Comparison of ENCODE assay signal across 18 cellular contexts in the genomic region with DNA sequence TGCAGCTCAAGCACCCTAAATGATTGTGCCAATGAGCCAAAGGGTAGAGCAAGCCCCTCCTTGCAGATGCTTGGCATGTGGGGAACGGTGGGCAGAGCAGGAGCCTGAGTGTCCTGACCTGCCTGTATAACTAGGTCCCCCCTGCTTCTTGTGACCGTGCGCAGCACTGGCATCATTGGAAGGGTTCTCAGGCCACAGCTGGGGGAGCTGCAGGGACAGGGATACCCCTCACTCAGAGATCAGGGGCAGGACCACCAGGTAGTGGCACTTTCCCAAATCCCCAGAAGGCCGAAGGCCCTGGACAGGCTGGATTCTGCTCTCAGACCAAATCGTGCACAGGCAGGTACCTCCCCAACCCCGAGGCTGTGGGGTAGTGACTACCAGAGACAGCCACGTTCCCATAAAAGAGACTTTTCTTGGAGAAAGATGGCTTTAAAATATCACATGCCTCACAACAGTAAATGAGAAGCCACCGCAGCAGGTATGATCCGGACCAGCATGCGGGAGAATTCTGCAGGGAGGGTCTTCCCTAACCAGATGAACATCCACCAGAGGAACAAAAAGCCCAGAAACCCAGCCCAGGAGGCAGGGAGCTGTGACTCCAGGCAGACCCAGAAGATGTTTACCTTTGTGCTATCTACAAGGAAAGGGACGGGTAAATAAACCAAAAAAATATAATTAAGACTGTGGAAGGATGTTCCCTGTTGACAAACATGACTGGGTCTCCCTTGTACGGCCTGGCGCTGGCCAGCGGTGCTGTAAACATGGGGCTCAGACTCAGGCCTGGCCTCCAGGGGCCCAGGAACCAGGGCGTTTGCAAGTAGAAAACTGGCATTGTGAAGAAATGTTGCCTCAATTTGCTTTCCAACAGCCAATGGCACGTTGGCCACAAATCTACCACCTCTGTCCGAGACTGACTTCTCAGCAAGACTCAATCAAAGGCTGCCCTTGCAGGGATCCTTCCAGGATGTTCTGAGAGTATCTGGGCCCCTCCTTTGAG.
DNase-seq lines count a peak whose midpoint lies in the region; ATAC-seq and TF ChIP-seq lines count a peak whose summit lies in the region.
"Had no signal": no experiment of that assay in that cellular context is flagged by ENCODE, and none has a peak within 500 bp of the region (broad histone marks: within the 10 kb centered on the region; RNA-seq: fewer than 3 reads in every experiment).

No MANE protein-coding gene starts in this region.

- peaks cover 77 to 96% of the 10 kb centered on the region in 2 donors for H3K36me3 Mint-ChIP-seq in CD14-positive monocyte
- H3K36me3 Mint-ChIP-seq in activated CD8-positive, alpha-beta T cell treated with anti-CD3 and anti-CD28 coated beads, Interleukin-2, amount 10 ng/mL, durations not matched to agents 7 days and 5 days (ENCODE audit: low read depth), result no peaks in the 10 kb centered on the region

- intact Hi-C loops in CD14-positive monocyte (cut with micrococcal nuclease), result no loop called here
- intact Hi-C loops in spleen (cut with DNase I; ENCODE audit: low total_unique reads), result no loop called here

- H3K4me2 ChIP-seq in mesenchymal stem cell (ENCODE audit: low read length, poor library complexity, severe bottlenecking), result no peak overlapping the region
- H3K4me2 ChIP-seq: PC-9 had no signal

- H3K27ac ChIP-seq in Peyer's patch, result no peak overlapping the region
- H3K27ac ChIP-seq in mesenchymal stem cell (ENCODE audit: low read length, poor library complexity, severe bottlenecking), result no peak overlapping the region
- peak overlapping the region in 1 of 8 donors; percentile 11 for H3K27ac ChIP-seq in spleen
- H3K27ac ChIP-seq: HL-60, PC-9 had no signal

- no peak for DNase-seq in CD14-positive monocyte (ENCODE audit: low spot score)
- DNase-seq in Peyer's patch, result peak in 2 of 3 donors; percentile 34 to 35
- DNase-seq in mesenchymal stem cell, result no peak
- peak; percentile 56 for DNase-seq in spleen
- DNase-seq in HuH-7 (ENCODE audit: low spot score), result no peak
- no peak for DNase-seq in SW480 (ENCODE audit: low spot score)
- DNase-seq in activated CD8-positive, alpha-beta T cell treated with anti-CD3 and anti-CD28 coated beads, Interleukin-2, amount 10 ng/mL, durations not matched to agents 7 days and 5 days, result no peak
- DNase-seq: C1 segment of cervical spinal cord, KBM-7, NCI-H1092 treated with DMSO at 0.1 percent for 48 hours, NCI-H1694 treated with DMSO at 0.1 percent for 48 hours, NCI-H446, PC-9, SHP77 treated with DMSO at 0.1 percent for 48 hours had no signal

- H3K4me1 Mint-ChIP-seq in CD14-positive monocyte, result no peaks in the 10 kb centered on the region
- H3K4me1 Mint-ChIP-seq in activated CD8-positive, alpha-beta T cell treated with anti-CD3 and anti-CD28 coated beads, Interleukin-2, amount 10 ng/mL, durations not matched to agents 7 days and 5 days (ENCODE audit: low read depth), result no peaks in the 10 kb centered on the region

- CTCF ChIA-PET in activated CD8-positive, alpha-beta T cell treated with anti-CD3 and anti-CD28 coated beads, Interleukin-2, amount 10 ng/mL, durations not matched to agents 7 days and 5 days (lab: Charles Lee), result no interaction called here

- no peak overlapping the region for H3K18ac ChIP-seq in mesenchymal stem cell (ENCODE audit: low read depth in 1 of 2, low read length in 2 of 2)

- no peak overlapping the region for H3K4me3 ChIP-seq in Peyer's patch
- no peak overlapping the region for H3K4me3 ChIP-seq in mesenchymal stem cell (ENCODE audit: insufficient read depth in 1 of 2, low read depth in 1 of 2, low read length in 2 of 2)
- no peak overlapping the region for H3K4me3 ChIP-seq in spleen
- H3K4me3 ChIP-seq: GM12878, PC-9 had no signal

- no peak overlapping the region for H2BK15ac ChIP-seq in mesenchymal stem cell (ENCODE audit: low read depth, poor library complexity, severe bottlenecking)

- no peaks in the 10 kb centered on the region for H3K9me3 ChIP-seq in Peyer's patch
- H3K9me3 ChIP-seq in mesenchymal stem cell (ENCODE audit: control insufficient read depth, low read length), result no peaks in the 10 kb centered on the region
- no peaks in the 10 kb centered on the region for H3K9me3 ChIP-seq in spleen

- no peak overlapping the region for H3K9ac ChIP-seq in mesenchymal stem cell (ENCODE audit: low read length)

- H3K36me3 ChIP-seq in Peyer's patch (peaks cover 0 to 34% (median 0%) of the 10 kb centered on the region in 3 donors), mesenchymal stem cell (ENCODE audit: control insufficient read depth in 1 of 2, insufficient read depth in 2 of 2, low read depth in 1 of 2, low read length in 2 of 2) (peaks cover 0 to 40% of the 10 kb centered on the region in 2 experiments), spleen (peaks cover 0 to 92% (median 16%) of the 10 kb centered on the region in 6 donors)

- H3K4ac ChIP-seq in mesenchymal stem cell (ENCODE audit: low read depth in 1 of 2, low read length in 2 of 2), result no peak overlapping the region

- H3K27me3 ChIP-seq in Peyer's patch (no peaks in the 10 kb centered on the region), mesenchymal stem cell (ENCODE audit: control insufficient read depth in 1 of 2, insufficient read depth in 1 of 2, low read length in 2 of 2) (peaks cover 0 to 14% of the 10 kb centered on the region in 2 experiments), spleen (replicated peaks in 1 of 7) (no peaks in the 10 kb centered on the region)

- H3K4me1 ChIP-seq in Peyer's patch (peaks cover 0 to 22% (median 3%) of the 10 kb centered on the region in 4 donors), mesenchymal stem cell (ENCODE audit: control insufficient read depth, insufficient read depth, low read depth, low read length) (peaks cover 19% of the 10 kb centered on the region), spleen (peaks cover 0 to 18% (median 7%) of the 10 kb centered on the region in 6 donors)

- peak overlapping the region in 4 of 7 donors; percentile 45 to 73 (median 58) for H3K27ac Mint-ChIP-seq in CD14-positive monocyte
- no peak overlapping the region for H3K27ac Mint-ChIP-seq in activated CD8-positive, alpha-beta T cell treated with anti-CD3 and anti-CD28 coated beads, Interleukin-2, amount 10 ng/mL, durations not matched to agents 7 days and 5 days

- H3K9me3 Mint-ChIP-seq in CD14-positive monocyte, result peaks cover 0 to 2% (median 0%) of the 10 kb centered on the region in 7 donors
- no peaks in the 10 kb centered on the region for H3K9me3 Mint-ChIP-seq in activated CD8-positive, alpha-beta T cell treated with anti-CD3 and anti-CD28 coated beads, Interleukin-2, amount 10 ng/mL, durations not matched to agents 7 days and 5 days (ENCODE audit: insufficient read depth)

- WGBS in mesenchymal stem cell, result 91% methylated on average over 17 of the region's 17 CpGs
- 85 to 94% (median 93%) methylated on average over 15 to 17 of the region's 17 CpGs for WGBS in spleen, 5 donors

- H2BK12ac ChIP-seq in mesenchymal stem cell (ENCODE audit: low read length in 2 of 2), result no peak overlapping the region

- H2BK5ac ChIP-seq in mesenchymal stem cell (ENCODE audit: low read depth, low read length, poor library complexity, severe bottlenecking), result no peak overlapping the region

- TF ChIP-seq CTCF in CD14-positive monocyte (IDR thresholded peaks at IDR 0.05) (no peak), Peyer's patch (IDR thresholded peaks at IDR 0.05) (no peak), spleen (IDR thresholded peaks at IDR 0.05 in 8 of 11, conservative IDR thresholded peaks at IDR 0.05 in 3 of 11) (no peak)

- H2AK5ac ChIP-seq in mesenchymal stem cell (ENCODE audit: low read length, severe bottlenecking), result no peak overlapping the region

- H4K8ac ChIP-seq in mesenchymal stem cell (ENCODE audit: low read length), result peak overlapping the region; percentile 35

- H3K4me3 Mint-ChIP-seq in CD14-positive monocyte, result no peak overlapping the region
- no peak overlapping the region for H3K4me3 Mint-ChIP-seq in activated CD8-positive, alpha-beta T cell treated with anti-CD3 and anti-CD28 coated beads, Interleukin-2, amount 10 ng/mL, durations not matched to agents 7 days and 5 days

- no peak overlapping the region for H3K23ac ChIP-seq in mesenchymal stem cell (ENCODE audit: low read length in 2 of 2)

- no peak for ATAC-seq in GM18502 (IDR thresholded peaks at IDR 0.05; ENCODE audit: poor library complexity, unreplicated experiment)
- ATAC-seq in activated CD8-positive, alpha-beta T cell treated with anti-CD3 and anti-CD28 coated beads, Interleukin-2, amount 10 ng/mL, durations not matched to agents 7 days and 5 days, result no peak
- ATAC-seq: GM12878, HCT116 had no signal

- no peaks in the 10 kb centered on the region for H3K27me3 Mint-ChIP-seq in CD14-positive monocyte (ENCODE audit: low read depth in 3 of 3)
- no peaks in the 10 kb centered on the region for H3K27me3 Mint-ChIP-seq in activated CD8-positive, alpha-beta T cell treated with anti-CD3 and anti-CD28 coated beads, Interleukin-2, amount 10 ng/mL, durations not matched to agents 7 days and 5 days (ENCODE audit: low read depth)

- peaks cover 14% of the 10 kb centered on the region for H3K79me1 ChIP-seq in mesenchymal stem cell (replicated peaks; ENCODE audit: low read length, poor library complexity, severe bottlenecking)

- no peak for TF ChIP-seq POLR2A in Peyer's patch (IDR thresholded peaks at IDR 0.05)
- no peak for TF ChIP-seq POLR2A in spleen (IDR thresholded peaks at IDR 0.05)

- POLR2A ChIA-PET in activated CD8-positive, alpha-beta T cell treated with anti-CD3 and anti-CD28 coated beads, Interleukin-2, amount 10 ng/mL, durations not matched to agents 7 days and 5 days (lab: Charles Lee), result no interaction called here

- no peak overlapping the region for H3K14ac ChIP-seq in mesenchymal stem cell (ENCODE audit: low read length in 2 of 2)

- H2AFZ ChIP-seq in mesenchymal stem cell (ENCODE audit: low read depth, low read length), result no peak overlapping the region
- H2AFZ ChIP-seq: PC-9 had no signal

- H4K91ac ChIP-seq in mesenchymal stem cell (ENCODE audit: low read length), result no peak overlapping the region

- no peak overlapping the region for H2BK120ac ChIP-seq in mesenchymal stem cell (ENCODE audit: low read depth, low read length)

Comparison
In these comparisons a context has a peak if more than half of its experiments do, and no peak if none do; other contexts are left out.
1. DNase-seq: peak in Peyer's patch (2 of 3) and spleen (single experiment); none in CD14-positive monocyte (single experiment), mesenchymal stem cell (single experiment), HuH-7 (single experiment), SW480 (single experiment) and activated CD8-positive, alpha-beta T cell treated with anti-CD3 and anti-CD28 coated beads, Interleukin-2, amount 10 ng/mL, durations not matched to agents 7 days and 5 days (single experiment).